In genomic region chr10:35608317-35608672, GRCh38 we compare ENCODE assay signal across 19 cellular contexts. TPM values are rescaled to one million over a fixed set of nuclear protein-coding genes. Genes with fewer than 3 reads are reported as not detected.
DNase-seq lines count a peak whose midpoint lies in the region; ATAC-seq and TF ChIP-seq lines count a peak whose summit lies in the region.
"Had no signal": no experiment of that assay in that cellular context is flagged by ENCODE, and none has a peak within 500 bp of the region (broad histone marks: within the 10 kb centered on the region; RNA-seq: fewer than 3 reads in every experiment).

No MANE protein-coding gene starts in this region.

- no peak overlapping the region for H2BK12ac ChIP-seq in neuronal stem cell (ENCODE audit: low read length)

- H2BK120ac ChIP-seq in neuronal stem cell (ENCODE audit: low read depth, low read length) = no peak overlapping the region

- DNase-seq in right cardiac atrium = peak in 2 of 3 donors; percentile 44 to 51
- no peak for DNase-seq in Right ventricle myocardium inferior (ENCODE audit: missing footprints)
- no peak for DNase-seq in central memory CD8-positive, alpha-beta T cell (ENCODE audit: low spot score in 2 of 2)
- no peak for DNase-seq in neuronal stem cell (ENCODE audit: low spot score)
- DNase-seq in vagina (ENCODE audit: extremely low spot score in 2 of 2) = no peak
- DNase-seq in Kasumi-1 (lab: John Stamatoyannopoulos, UW) = no peak
- no peak for DNase-seq in NCI-H1092 (lab: John Stamatoyannopoulos, UW)
- DNase-seq: activated CD8-positive, alpha-beta memory T cell treated with anti-CD3 and anti-CD28 coated beads for 24 hours; activated gamma-delta T cell treated with Interleukin-2 at 50 U/mL for 16 hours; central memory CD4-positive, alpha-beta T cell; DMS79; erythroblast; mesendoderm; NCI-H82; SIG-M5; uterus had no signal

- H2BK15ac ChIP-seq in neuronal stem cell (ENCODE audit: low read length) = no peak overlapping the region

- H3K4me1 ChIP-seq in right cardiac atrium (ENCODE audit: control insufficient read depth, insufficient read depth, low read length) (no peaks in the 10 kb centered on the region), neuronal stem cell (ENCODE audit: control insufficient read depth in 2 of 2, insufficient read depth in 1 of 2, low read depth in 1 of 2, low read length in 2 of 2) (no peaks in the 10 kb centered on the region), vagina (peaks cover 5% of the 10 kb centered on the region)
- H3K4me1 ChIP-seq: BLaER1, uterus had no signal

- no peak overlapping the region for H4K8ac ChIP-seq in neuronal stem cell (ENCODE audit: low read depth, low read length)

- H3K4me3 ChIP-seq in right cardiac atrium (ENCODE audit: low read length) = peak overlapping the region; percentile 43
- H3K4me3 ChIP-seq in neuronal stem cell (ENCODE audit: low read length in 2 of 2) = no peak overlapping the region
- H3K4me3 ChIP-seq in vagina = peak overlapping the region; percentile 34 to 55
- H3K4me3 ChIP-seq: BLaER1 had no signal

- no peaks in the 10 kb centered on the region for H3K36me3 Mint-ChIP-seq in central memory CD8-positive, alpha-beta T cell (ENCODE audit: insufficient read depth)
- H3K36me3 Mint-ChIP-seq: IgD-negative memory B cell had no signal

- no peak overlapping the region for H2BK5ac ChIP-seq in neuronal stem cell (ENCODE audit: low read length)

- no peak overlapping the region for H3K4me2 ChIP-seq in neuronal stem cell (ENCODE audit: insufficient read depth, low read length, poor library complexity, severe bottlenecking)
- H3K4me2 ChIP-seq: BLaER1 had no signal

- peak overlapping the region; percentile 57 for H3K18ac ChIP-seq in neuronal stem cell (ENCODE audit: low read length)

- peak overlapping the region; percentile 46 for H3K4me3 Mint-ChIP-seq in central memory CD8-positive, alpha-beta T cell

- no peak overlapping the region for H3K14ac ChIP-seq in neuronal stem cell (ENCODE audit: low read length)

- no peak overlapping the region for H3K23ac ChIP-seq in neuronal stem cell (ENCODE audit: low read depth, low read length, poor library complexity)

- intact Hi-C loops in right cardiac atrium (cut with DNase I) (no loop called here), Right ventricle myocardium inferior (cut with DNase I) (loop anchor here (1.0 kb wide), 1 partner anchor 20 kb away; no protein-coding TSS in a partner anchor), vagina (cut with DNase I) (no loop called here)

- H2AK5ac ChIP-seq in neuronal stem cell (ENCODE audit: low read depth, low read length) = no peak overlapping the region

- peak overlapping the region; percentile 25 for H3K9ac ChIP-seq in neuronal stem cell (ENCODE audit: low read depth, low read length, poor library complexity)
- H3K9ac ChIP-seq: BLaER1 had no signal

- no peaks in the 10 kb centered on the region for H3K9me3 Mint-ChIP-seq in central memory CD8-positive, alpha-beta T cell

- peaks cover 72% of the 10 kb centered on the region for H3K27me3 Mint-ChIP-seq in central memory CD8-positive, alpha-beta T cell

- H3K9me3 ChIP-seq in right cardiac atrium (ENCODE audit: control insufficient read depth, low read length) (no peaks in the 10 kb centered on the region), neuronal stem cell (replicated peaks in 1 of 2; ENCODE audit: control insufficient read depth in 2 of 2, insufficient read depth in 1 of 2, low read depth in 1 of 2, low read length in 2 of 2) (peaks cover 0 to 6% of the 10 kb centered on the region in 2 donors), vagina (no peaks in the 10 kb centered on the region)
- H3K9me3 ChIP-seq: uterus had no signal

- no peak overlapping the region for H3K27ac Mint-ChIP-seq in central memory CD8-positive, alpha-beta T cell (ENCODE audit: low read depth)
- H3K27ac Mint-ChIP-seq: IgD-negative memory B cell had no signal

- H3K36me3 ChIP-seq in neuronal stem cell (replicated peaks in 1 of 2; ENCODE audit: control insufficient read depth in 2 of 2, insufficient read depth in 2 of 2, low read length in 2 of 2) = no peaks in the 10 kb centered on the region
- no peaks in the 10 kb centered on the region for H3K36me3 ChIP-seq in vagina
- H3K36me3 ChIP-seq: BLaER1, uterus had no signal

- 58% methylated on average over 19 of the region's 19 CpGs for whole genome bisulfite sequencing in right cardiac atrium
- no CpG with 5 or more reads among the region's 19 CpGs for WGBS in neuronal stem cell (ENCODE audit: extremely low coverage in 2 of 2, insufficient read length in 2 of 2, insufficient replicate concordance in 1 of 2), 2 donors

- ATAC-seq in right cardiac atrium (peak in 1 of 2 donors; percentile 13), Right ventricle myocardium inferior (no peak), GM21723 (IDR thresholded peaks at IDR 0.05; ENCODE audit: unreplicated experiment) (no peak)
- no peak for ATAC-seq in central memory CD8-positive, alpha-beta T cell (replicated peaks; ENCODE audit: extremely low read depth, poor library complexity, severe bottlenecking)

- peaks cover 6% of the 10 kb centered on the region for H3K4me1 Mint-ChIP-seq in central memory CD8-positive, alpha-beta T cell

- H3K27ac ChIP-seq in right cardiac atrium (ENCODE audit: low read length) (no peak overlapping the region), neuronal stem cell (replicated peaks; ENCODE audit: low read length) (no peak overlapping the region), vagina (no peak overlapping the region)
- H3K27ac ChIP-seq: BLaER1, uterus had no signal

- no peaks in the 10 kb centered on the region for H3K79me1 ChIP-seq in neuronal stem cell (ENCODE audit: low read depth, low read length)

- H2AFZ ChIP-seq in neuronal stem cell (ENCODE audit: low read length) = no peak overlapping the region

- H3K27me3 ChIP-seq in right cardiac atrium (ENCODE audit: control insufficient read depth, insufficient read depth) (no peaks in the 10 kb centered on the region), neuronal stem cell (ENCODE audit: control insufficient read depth in 3 of 3, insufficient read depth in 3 of 3, low read depth in 1 of 3, low read length in 3 of 3) (peaks cover 0 to 5% (median 0%) of the 10 kb centered on the region in 3 experiments), vagina (no peaks in the 10 kb centered on the region)
- H3K27me3 ChIP-seq: BLaER1 had no signal

- TF ChIP-seq POLR2A in vagina (IDR thresholded peaks at IDR 0.05) = no peak

- no peak overlapping the region for H4K91ac ChIP-seq in neuronal stem cell (ENCODE audit: low read depth, low read length, poor library complexity)

- no peak for TF ChIP-seq CTCF in vagina (IDR thresholded peaks at IDR 0.05)

- H3K4ac ChIP-seq in neuronal stem cell (ENCODE audit: low read length) = no peak overlapping the region

RNA-seq across cellular contexts. Expression of gene GJD4, which starts 3.2 kb away (rescaled TPM):
- total RNA-seq in right cardiac atrium = not detected
- not detected for polyA plus RNA-seq in right cardiac atrium
- total RNA-seq in Right ventricle myocardium inferior = not detected
- polyA plus RNA-seq in neuronal stem cell (2013, experiment 1 of 2) = not detected
- polyA plus RNA-seq in neuronal stem cell (2013, experiment 2 of 2) = not detected
- total RNA-seq in vagina = not detected
- total RNA-seq: uterus had no signal
- polyA plus RNA-seq: IgD-negative memory B cell had no signal

RNA-seq across cellular contexts. Expression of gene FZD8, which starts 33.8 kb away (rescaled TPM):
- total RNA-seq in right cardiac atrium (10 to 100 TPM; 13.2 to 21.6 (median 17.4) TPM), Right ventricle myocardium inferior (9.0 TPM), vagina (7.6 TPM)
- 5.7 TPM for polyA plus RNA-seq in right cardiac atrium
- 64.6 TPM for polyA plus RNA-seq in neuronal stem cell (2013, experiment 1 of 2)
- 68.1 TPM for polyA plus RNA-seq in neuronal stem cell (2013, experiment 2 of 2)
- polyA plus RNA-seq: IgD-negative memory B cell had no signal

Comparison
In these comparisons a context has a peak if more than half of its experiments do, and no peak if none do; other contexts are left out.
1. DNase-seq: peak in right cardiac atrium (2 of 3); none in Right ventricle myocardium inferior (single experiment), central memory CD8-positive, alpha-beta T cell (0 of 2), neuronal stem cell (single experiment), vagina (0 of 2), Kasumi-1 (0 of 2) and NCI-H1092 (single experiment).
2. H3K4me3 ChIP-seq: peak in right cardiac atrium (single experiment) and vagina (2 of 2); none in neuronal stem cell (0 of 2).